In genomic region chr20:49787371-49788357, GRCh38 we compare ENCODE assay signal across 27 cellular contexts.
"Had no signal": no experiment of that assay in that cellular context is flagged by ENCODE, and none has a peak within 500 bp of the region (broad histone marks: within the 10 kb centered on the region; RNA-seq: fewer than 3 reads in every experiment).

No MANE protein-coding gene starts in this region.

- H3K4me2 ChIP-seq: smooth muscle cell had no signal

- H3K9me3 Mint-ChIP-seq: activated T-helper 17 cell treated with anti-CD3 and anti-CD28 coated beads, Interleukin-2, amount 50 U/mL, for 72 hours; effector memory CD8-positive, alpha-beta T cell; neural crest cell had no signal

- H3K4me3 ChIP-seq: adrenal gland, ascending aorta, dorsolateral prefrontal cortex, esophagus squamous epithelium, gastrocnemius medialis, left ventricle myocardium inferior, sigmoid colon, smooth muscle cell, thoracic aorta, upper lobe of left lung had no signal

- FAIRE-seq: TTC549 had no signal

- H3K4me1 ChIP-seq: ascending aorta, sigmoid colon had no signal

- H3K36me3 Mint-ChIP-seq: activated naive CD8-positive, alpha-beta T cell; naive thymus-derived CD4-positive, alpha-beta T cell had no signal

- H3K4me1 Mint-ChIP-seq: activated T-helper 17 cell treated with anti-CD3 and anti-CD28 coated beads, Interleukin-2, amount 50 U/mL, for 72 hours; neural crest cell had no signal

- H3K27me3 ChIP-seq: adrenal gland, ascending aorta, brain microvascular endothelial cell, dorsolateral prefrontal cortex, esophagus squamous epithelium, gastrocnemius medialis, sigmoid colon, upper lobe of left lung had no signal

- DNase-seq: activated CD4-positive, alpha-beta T cell treated with anti-CD3 and anti-CD28 coated beads for 1 hour; activated T-cell treated with anti-CD3 and anti-CD28 coated beads, Interleukin-2, amount 50 U/mL, for 1 hour; adrenal gland; caudate nucleus; dorsolateral prefrontal cortex; effector memory CD8-positive, alpha-beta T cell; esophagus squamous epithelium; gastrocnemius medialis; head of caudate nucleus; hypothalamus; left ventricle myocardium inferior; naive thymus-derived CD4-positive, alpha-beta T cell; sigmoid colon; stimulated activated CD4-positive, alpha-beta T cell treated with anti-CD3 and anti-CD28 coated beads, Interleukin-2, amount 100 ng/mL, for 48 hours; stimulated activated CD8-positive, alpha-beta memory T cell treated with anti-CD3 and anti-CD28 coated beads, Interleukin-4, amount 100 ng/mL, for 48 hours; stimulated activated naive CD4-positive, alpha-beta T cell treated with Interleukin-2 at 50 U/mL for 16 hours; upper lobe of left lung; WERI-Rb-1 had no signal

- H3K27ac ChIP-seq: ascending aorta, brain microvascular endothelial cell, dorsolateral prefrontal cortex, gastrocnemius medialis, left ventricle myocardium inferior, sigmoid colon, thoracic aorta, WERI-Rb-1 had no signal

- H3K27me3 Mint-ChIP-seq: effector memory CD8-positive, alpha-beta T cell had no signal

- H3K9me3 ChIP-seq: adrenal gland, ascending aorta, esophagus squamous epithelium, gastrocnemius medialis, left ventricle myocardium inferior, sigmoid colon, thoracic aorta, upper lobe of left lung had no signal

- H3K36me3 ChIP-seq: adrenal gland, ascending aorta, brain microvascular endothelial cell, esophagus squamous epithelium, gastrocnemius medialis, left ventricle myocardium inferior, sigmoid colon, thoracic aorta, upper lobe of left lung, WERI-Rb-1 had no signal

- ATAC-seq: activated T-helper 17 cell treated with anti-CD3 and anti-CD28 coated beads, Interleukin-2, amount 50 U/mL, for 72 hours; effector memory CD8-positive, alpha-beta T cell; gastrocnemius medialis; naive thymus-derived CD4-positive, alpha-beta T cell had no signal

- H3K27ac Mint-ChIP-seq: activated naive CD8-positive, alpha-beta T cell; activated T-helper 17 cell treated with anti-CD3 and anti-CD28 coated beads, Interleukin-2, amount 50 U/mL, for 72 hours; effector memory CD8-positive, alpha-beta T cell; naive thymus-derived CD4-positive, alpha-beta T cell; T-helper 2 cell treated with Interferon-gamma antibody and Interleukin-4, amounts not matched to agents 5 μg/mL and 100 μg/mL, for 36 hours had no signal

- H3K4me3 Mint-ChIP-seq: activated naive CD8-positive, alpha-beta T cell; activated T-helper 17 cell treated with anti-CD3 and anti-CD28 coated beads, Interleukin-2, amount 50 U/mL, for 72 hours; effector memory CD8-positive, alpha-beta T cell; naive thymus-derived CD4-positive, alpha-beta T cell; neural crest cell; T-helper 2 cell treated with Interferon-gamma antibody and Interleukin-4, amounts not matched to agents 5 μg/mL and 100 μg/mL, for 36 hours had no signal
